ENCODE assay signal across 14 cellular contexts in genomic region chr4:7854211-7854610, GRCh38.
DNase-seq lines count a peak whose midpoint lies in the region; ATAC-seq and TF ChIP-seq lines count a peak whose summit lies in the region.
"Had no signal": no experiment of that assay in that cellular context is flagged by ENCODE, and none has a peak within 500 bp of the region (broad histone marks: within the 10 kb centered on the region; RNA-seq: fewer than 3 reads in every experiment).

No MANE protein-coding gene starts in this region.

- DNase-seq in stimulated activated naive CD8-positive, alpha-beta T cell treated with anti-CD3 and anti-CD28 coated beads, Interleukin-15, Interleukin-2, amounts not matched to agents 100 U/mL and 50 U/mL, for 24 hours: no peak
- DNase-seq in activated naive CD4-positive, alpha-beta T cell treated with anti-CD3 and anti-CD28 coated beads, Interleukin-2, amount 50 U/mL, for 72 hours (ENCODE audit: low spot score in 2 of 2): no peak
- DNase-seq in medulla oblongata (ENCODE audit: extremely low spot score) (peak; percentile 60), cortex of kidney (lab: John Stamatoyannopoulos, UW) (no peak), testis (no peak), GDM1 (lab: John Stamatoyannopoulos, UW) (no peak)
- DNase-seq: kidney glomerular epithelial cell, NCI-H187, NCI-H226, right lobe of liver had no signal

- peaks cover 18% of the 10 kb centered on the region for H3K36me3 Mint-ChIP-seq in stimulated activated naive CD8-positive, alpha-beta T cell treated with anti-CD3 and anti-CD28 coated beads, Interleukin-15, Interleukin-2, amounts not matched to agents 100 ng/mL and 50 ng/mL, for 24 hours (ENCODE audit: low read depth)
- peaks cover 0 to 79% of the 10 kb centered on the region in 2 donors for H3K36me3 Mint-ChIP-seq in activated naive CD4-positive, alpha-beta T cell treated with anti-CD3 and anti-CD28 coated beads, Interleukin-2, amount 50 U/mL, for 72 hours

- TF ChIP-seq CTCF in testis (IDR thresholded peaks at IDR 0.05): no peak

- H3K27me3 Mint-ChIP-seq in stimulated activated naive CD8-positive, alpha-beta T cell treated with anti-CD3 and anti-CD28 coated beads, Interleukin-15, Interleukin-2, amounts not matched to agents 100 ng/mL and 50 ng/mL, for 24 hours: no peaks in the 10 kb centered on the region

- H3K27ac Mint-ChIP-seq in stimulated activated naive CD8-positive, alpha-beta T cell treated with anti-CD3 and anti-CD28 coated beads, Interleukin-15, Interleukin-2, amounts not matched to agents 100 ng/mL and 50 ng/mL, for 24 hours: peak overlapping the region; percentile 70
- H3K27ac Mint-ChIP-seq in activated naive CD4-positive, alpha-beta T cell treated with anti-CD3 and anti-CD28 coated beads, Interleukin-2, amount 50 U/mL, for 72 hours: peak overlapping the region; percentile 84 to 98

- intact Hi-C loops in testis (cut with DNase I; ENCODE audit: low total_unique reads): no loop called here

- no peak overlapping the region for H3K27ac ChIP-seq in testis
- H3K27ac ChIP-seq: right lobe of liver, suprapubic skin, VCaP had no signal

- no peaks in the 10 kb centered on the region for H3K27me3 ChIP-seq in testis
- H3K27me3 ChIP-seq: right lobe of liver, suprapubic skin had no signal

- H3K9me3 ChIP-seq in testis: no peaks in the 10 kb centered on the region
- H3K9me3 ChIP-seq: right lobe of liver, suprapubic skin had no signal

- WGBS in testis, 2 donors: 82 to 89% methylated on average over 8 to 9 of the region's 9 CpGs

- no peak overlapping the region for H3K4me3 ChIP-seq in testis
- H3K4me3 ChIP-seq: right lobe of liver, suprapubic skin had no signal

- H3K36me3 ChIP-seq in testis (ENCODE audit: low read depth, missing control alignments): no peaks in the 10 kb centered on the region
- H3K36me3 ChIP-seq: right lobe of liver had no signal

- H3K4me3 Mint-ChIP-seq in stimulated activated naive CD8-positive, alpha-beta T cell treated with anti-CD3 and anti-CD28 coated beads, Interleukin-15, Interleukin-2, amounts not matched to agents 100 ng/mL and 50 ng/mL, for 24 hours: peak overlapping the region; percentile 40

- TF ChIP-seq POLR2A in testis (IDR thresholded peaks at IDR 0.05): no peak

- peaks cover 3% of the 10 kb centered on the region for H3K4me1 ChIP-seq in testis
- H3K4me1 ChIP-seq: right lobe of liver had no signal

- H3K9me3 Mint-ChIP-seq in stimulated activated naive CD8-positive, alpha-beta T cell treated with anti-CD3 and anti-CD28 coated beads, Interleukin-15, Interleukin-2, amounts not matched to agents 100 ng/mL and 50 ng/mL, for 24 hours: no peaks in the 10 kb centered on the region
- H3K9me3 Mint-ChIP-seq in activated naive CD4-positive, alpha-beta T cell treated with anti-CD3 and anti-CD28 coated beads, Interleukin-2, amount 50 U/mL, for 72 hours: no peaks in the 10 kb centered on the region

- peaks cover 80% of the 10 kb centered on the region for H3K4me1 Mint-ChIP-seq in stimulated activated naive CD8-positive, alpha-beta T cell treated with anti-CD3 and anti-CD28 coated beads, Interleukin-15, Interleukin-2, amounts not matched to agents 100 ng/mL and 50 ng/mL, for 24 hours (ENCODE audit: low read depth)

- ATAC-seq in stimulated activated naive CD8-positive, alpha-beta T cell treated with anti-CD3 and anti-CD28 coated beads, Interleukin-15, Interleukin-2, amounts not matched to agents 100 U/mL and 50 U/mL, for 24 hours: no peak
- ATAC-seq in activated naive CD4-positive, alpha-beta T cell treated with anti-CD3 and anti-CD28 coated beads, Interleukin-2, amount 50 U/mL, for 72 hours: no peak
- ATAC-seq: HepG2 had no signal
